Comparison of ENCODE assay signal across 12 cellular contexts in genomic region chr5:117652001-117652639, GRCh38.
"Had no signal": no experiment of that assay in that cellular context is flagged by ENCODE, and none has a peak within 500 bp of the region (broad histone marks: within the 10 kb centered on the region; RNA-seq: fewer than 3 reads in every experiment).

No MANE protein-coding gene starts in this region.

- DNase-seq: activated CD4-positive, alpha-beta T cell treated with anti-CD3 and anti-CD28 coated beads, Interleukin-2, amount 50 U/mL, for 4 hours; activated CD4-positive, CD25-positive, alpha-beta regulatory T cell treated with anti-CD3 and anti-CD28 coated beads, Interleukin-2, amount 50 U/mL, for 72 hours; activated CD8-positive, alpha-beta memory T cell treated with anti-CD3 and anti-CD28 coated beads, Interleukin-2, amount 10 ng/mL, durations not matched to agents 7 days and 5 days; activated effector memory CD4-positive, alpha-beta T cell treated with anti-CD3 and anti-CD28 coated beads, Interleukin-2, amount 50 U/mL, for 16 hours; activated T-cell treated with anti-CD3 and anti-CD28 coated beads, Interleukin-2, amount 50 U/mL, for 24 hours; lower lobe of right lung; naive thymus-derived CD4-positive, alpha-beta T cell; stimulated activated CD4-positive, alpha-beta T cell treated with anti-CD3 and anti-CD28 coated beads, Interleukin-4, amount 100 ng/mL, for 4 hours; stomach had no signal

- H3K27ac Mint-ChIP-seq: activated CD8-positive, alpha-beta memory T cell treated with anti-CD3 and anti-CD28 coated beads, Interleukin-2, amount 10 ng/mL, durations not matched to agents 7 days and 5 days; activated naive CD4-positive, alpha-beta T cell treated with anti-CD3 and anti-CD28 coated beads, Interleukin-2, amount 50 U/mL, for 72 hours; activated T-cell treated with anti-CD3 and anti-CD28 coated beads, Interleukin-2, amount 50 U/mL, for 24 hours; mesothelial cell of epicardium; naive thymus-derived CD4-positive, alpha-beta T cell had no signal

- H3K4me3 ChIP-seq: breast epithelium, lower lobe of right lung, stomach had no signal

- H3K4me1 Mint-ChIP-seq: activated CD8-positive, alpha-beta memory T cell treated with anti-CD3 and anti-CD28 coated beads, Interleukin-2, amount 10 ng/mL, durations not matched to agents 7 days and 5 days; naive thymus-derived CD4-positive, alpha-beta T cell had no signal

- ATAC-seq: activated CD8-positive, alpha-beta memory T cell treated with anti-CD3 and anti-CD28 coated beads, Interleukin-2, amount 10 ng/mL, durations not matched to agents 7 days and 5 days; activated naive CD4-positive, alpha-beta T cell treated with anti-CD3 and anti-CD28 coated beads, Interleukin-2, amount 50 U/mL, for 72 hours; lower lobe of right lung; naive thymus-derived CD4-positive, alpha-beta T cell had no signal

- H3K36me3 Mint-ChIP-seq: activated CD8-positive, alpha-beta memory T cell treated with anti-CD3 and anti-CD28 coated beads, Interleukin-2, amount 10 ng/mL, durations not matched to agents 7 days and 5 days; activated naive CD4-positive, alpha-beta T cell treated with anti-CD3 and anti-CD28 coated beads, Interleukin-2, amount 50 U/mL, for 72 hours; mesothelial cell of epicardium; naive thymus-derived CD4-positive, alpha-beta T cell had no signal

- H3K4me3 Mint-ChIP-seq: activated CD8-positive, alpha-beta memory T cell treated with anti-CD3 and anti-CD28 coated beads, Interleukin-2, amount 10 ng/mL, durations not matched to agents 7 days and 5 days; activated T-cell treated with anti-CD3 and anti-CD28 coated beads, Interleukin-2, amount 50 U/mL, for 24 hours; mesothelial cell of epicardium; naive thymus-derived CD4-positive, alpha-beta T cell had no signal

- H3K27me3 Mint-ChIP-seq: activated CD8-positive, alpha-beta memory T cell treated with anti-CD3 and anti-CD28 coated beads, Interleukin-2, amount 10 ng/mL, durations not matched to agents 7 days and 5 days; activated T-cell treated with anti-CD3 and anti-CD28 coated beads, Interleukin-2, amount 50 U/mL, for 24 hours; naive thymus-derived CD4-positive, alpha-beta T cell had no signal
